ENCODE assay signal across 26 cellular contexts in the genomic region with DNA sequence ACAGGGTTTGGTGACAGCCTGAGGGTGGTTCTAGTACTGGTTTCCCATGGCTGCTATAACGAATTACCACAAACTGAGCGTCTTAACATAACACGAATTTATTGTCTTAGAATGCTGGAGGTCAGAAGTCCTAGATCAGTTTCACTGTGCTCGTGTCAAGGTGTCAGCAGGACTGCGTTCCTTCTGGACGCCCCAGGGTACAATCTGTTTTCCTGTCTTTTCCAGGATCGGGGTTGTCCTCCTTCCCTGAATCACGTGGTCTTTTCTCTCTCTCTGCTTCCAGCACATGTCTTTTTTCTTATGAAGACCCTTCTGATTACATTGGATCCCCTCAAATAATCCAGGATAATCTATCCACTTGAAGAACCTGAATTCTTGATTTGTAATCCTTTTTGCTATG.
"Had no signal": no experiment of that assay in that cellular context is flagged by ENCODE, and none has a peak within 500 bp of the region (broad histone marks: within the 10 kb centered on the region; RNA-seq: fewer than 3 reads in every experiment).

No MANE protein-coding gene starts in this region.

- H3K9me3 ChIP-seq: left lung, lower lobe of right lung, ovary, right atrium auricular region, stomach, testis, thyroid gland, transverse colon, upper lobe of left lung, vagina had no signal

- H3K4me1 ChIP-seq: left lung, lower lobe of right lung, stomach, testis, transverse colon, upper lobe of left lung had no signal

- H3K36me3 Mint-ChIP-seq: naive thymus-derived CD8-positive, alpha-beta T cell; stimulated activated naive B cell treated with anti-CD40 and anti-IgM and Interleukin-4, amounts not matched to agents 10 μg/mL and 1 μg/mL and 100 μg/mL, for 72 hours had no signal

- H3K27ac ChIP-seq: left lung, lower lobe of right lung, ovary, skin epidermis, stomach, testis, thyroid gland, transverse colon, upper lobe of left lung, vagina had no signal

- H3K27ac Mint-ChIP-seq: progenitor cell of endocrine pancreas; stimulated activated naive B cell treated with anti-CD40 and anti-IgM and Interleukin-4, amounts not matched to agents 10 μg/mL and 1 μg/mL and 100 μg/mL, for 72 hours had no signal

- H3K4me1 Mint-ChIP-seq: naive thymus-derived CD8-positive, alpha-beta T cell; stimulated activated naive B cell treated with anti-CD40 and anti-IgM and Interleukin-4, amounts not matched to agents 10 μg/mL and 1 μg/mL and 100 μg/mL, for 72 hours had no signal

- H3K4me3 Mint-ChIP-seq: naive thymus-derived CD8-positive, alpha-beta T cell; stimulated activated naive B cell treated with anti-CD40 and anti-IgM and Interleukin-4, amounts not matched to agents 10 μg/mL and 1 μg/mL and 100 μg/mL, for 72 hours had no signal

- H3K36me3 ChIP-seq: left lung, lower lobe of right lung, ovary, right atrium auricular region, stomach, thyroid gland, transverse colon, upper lobe of left lung, vagina had no signal

- H3K9me3 Mint-ChIP-seq: naive thymus-derived CD8-positive, alpha-beta T cell; stimulated activated naive B cell treated with anti-CD40 and anti-IgM and Interleukin-4, amounts not matched to agents 10 μg/mL and 1 μg/mL and 100 μg/mL, for 72 hours had no signal

- H3K27me3 ChIP-seq: ovary, right atrium auricular region, stomach, testis, thyroid gland, transverse colon, upper lobe of left lung, vagina had no signal

- H3K4me3 ChIP-seq: left lung, lower lobe of right lung, ovary, right atrium auricular region, skin epidermis, stomach, testis, thyroid gland, transverse colon, upper lobe of left lung, vagina had no signal

- ATAC-seq: left cardiac atrium; left lung; lower lobe of right lung; naive thymus-derived CD8-positive, alpha-beta T cell; sciatic nerve; stimulated activated naive B cell treated with anti-CD40 and anti-IgM and Interleukin-4, amounts not matched to agents 10 μg/mL and 1 μg/mL and 100 μg/mL, for 72 hours; stimulated activated naive CD8-positive, alpha-beta T cell treated with anti-CD3 and anti-CD28 coated beads, Interleukin-15, Interleukin-2, amounts not matched to agents 100 U/mL and 50 U/mL, for 24 hours had no signal

- DNase-seq: hippocampal formation; kidney glomerular epithelial cell; left cardiac atrium; left lung; lower lobe of right lung; mammary epithelial cell; mesenchymal stem cell; naive thymus-derived CD8-positive, alpha-beta T cell; ovary; stimulated activated CD4-positive, alpha-beta T cell treated with anti-CD3 and anti-CD28 coated beads, Interleukin-12 subunit alpha, Interleukin-12 subunit beta, amount 100 ng/mL, for 4 hours; stimulated activated CD4-positive, alpha-beta T cell treated with anti-CD3 and anti-CD28 coated beads, Interleukin-15, amount 100 ng/mL, for 24 hours; stimulated activated CD4-positive, alpha-beta T cell treated with anti-CD3 and anti-CD28 coated beads, Interleukin-2, amount 100 ng/mL, for 24 hours; stimulated activated CD4-positive, alpha-beta T cell treated with anti-CD3 and anti-CD28 coated beads, Interleukin-4, amount 100 ng/mL, for 1 hour; stimulated activated naive B cell treated with anti-CD40 and anti-IgM and Interleukin-4, amounts not matched to agents 10 μg/mL and 1 μg/mL and 100 μg/mL, for 72 hours; stimulated activated naive CD8-positive, alpha-beta T cell treated with anti-CD3 and anti-CD28 coated beads, Interleukin-15, Interleukin-2, amounts not matched to agents 100 U/mL and 50 U/mL, for 24 hours; stomach; testis; thyroid gland; transverse colon; upper lobe of left lung had no signal

- FAIRE-seq: keratinocyte had no signal
